In the genomic region with DNA sequence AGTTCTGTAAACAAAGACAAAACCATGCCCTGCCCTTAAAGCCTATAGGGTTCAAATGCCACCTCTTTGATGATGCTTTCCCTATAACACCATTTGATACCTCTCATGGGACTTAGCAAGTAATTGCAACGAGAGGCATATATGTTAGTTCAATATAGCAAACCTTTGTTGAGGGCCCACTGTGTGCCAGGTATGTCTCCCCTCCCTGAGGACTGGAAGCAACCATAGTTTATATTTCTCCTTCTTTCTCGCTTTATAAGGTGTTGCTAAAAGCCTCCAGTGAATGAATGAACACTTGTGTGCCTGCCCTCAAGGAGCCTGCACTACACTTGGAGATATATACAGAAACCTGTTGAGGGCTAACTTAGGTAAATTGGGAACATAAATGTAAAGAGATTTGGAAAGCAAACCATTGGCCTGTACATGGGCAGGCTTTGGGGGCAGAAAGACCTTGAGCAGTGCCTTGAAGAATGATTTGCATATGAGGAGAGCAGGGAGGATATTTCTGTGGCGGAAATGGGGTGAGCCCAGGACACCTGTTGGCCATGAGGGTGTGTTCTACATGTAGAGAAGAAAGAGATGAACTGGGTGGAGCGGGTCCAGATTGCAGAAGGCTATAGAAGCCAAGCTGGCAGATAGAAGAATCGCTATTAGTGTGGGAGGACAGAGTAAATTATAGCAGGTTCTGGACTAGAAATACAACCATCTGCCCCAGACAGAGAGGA, we compare ENCODE assay signal across 8 cellular contexts. TPM values are rescaled to one million over a fixed set of nuclear protein-coding genes. Genes with fewer than 3 reads are reported as not detected.
A peak's percentile ranks its signal among the peaks of the same experiment; 100 is the strongest.
DNase-seq lines count a peak whose midpoint lies in the region; ATAC-seq and TF ChIP-seq lines count a peak whose summit lies in the region.

No MANE protein-coding gene starts in this region.

- peak overlapping the region; percentile 78 to 97 (median 91) for H3K4me2 ChIP-seq in BLaER1 treated with 17β-estradiol and CSF1 and Interleukin-3, amounts not matched to agents 10 nM and 100 nM

- H3K4me1 Mint-ChIP-seq in brain, result peaks cover 40% of the 10 kb centered on the region

- H3K36me3 Mint-ChIP-seq in brain, result peaks cover 12% of the 10 kb centered on the region

- no peaks in the 10 kb centered on the region for H3K9me3 Mint-ChIP-seq in brain

- H3K4me3 Mint-ChIP-seq in brain, result peak overlapping the region; percentile 69 to 90 (median 86)

- H3K27me3 Mint-ChIP-seq in brain, result peaks cover 11% of the 10 kb centered on the region

- ATAC-seq in GM19023 (IDR thresholded peaks at IDR 0.05; ENCODE audit: unreplicated experiment), result peak; percentile 57
- ATAC-seq in HG03045 (IDR thresholded peaks at IDR 0.05; ENCODE audit: unreplicated experiment), result peak; percentile 58
- ATAC-seq in psoas muscle, result no peak

- TF ChIP-seq CTCF in brain (conservative IDR thresholded peaks at IDR 0.05) (no peak), psoas muscle (IDR thresholded peaks at IDR 0.05) (no peak)

- DNase-seq in psoas muscle (no peak), COR-L47 (lab: John Stamatoyannopoulos, UW) (no peak), DMS114 treated with DMSO at 0.1 percent for 48 hours (lab: John Stamatoyannopoulos, UW; ENCODE audit: unreplicated experiment) (no peak), NOMO-1 treated with DMSO at 0.1 percent for 48 hours (lab: John Stamatoyannopoulos, UW; ENCODE audit: unreplicated experiment) (no peak)

- H3K9me3 ChIP-seq in BLaER1 treated with 17β-estradiol and CSF1 and Interleukin-3, amounts not matched to agents 10 nM and 100 nM (replicated peaks in 1 of 11), result no peaks in the 10 kb centered on the region
- H3K9me3 ChIP-seq in psoas muscle, result no peaks in the 10 kb centered on the region

- 43 to 47% (median 45%) methylated on average over 5 of the region's 5 CpGs for WGBS in psoas muscle, 3 donors

- H3K36me3 ChIP-seq in BLaER1 treated with 17β-estradiol and CSF1 and Interleukin-3, amounts not matched to agents 10 nM and 100 nM, result peaks cover 0 to 16% (median 5%) of the 10 kb centered on the region in 11 experiments; a peak in 9 of 22 replicates
- no peaks in the 10 kb centered on the region for H3K36me3 ChIP-seq in psoas muscle (ENCODE audit: insufficient read depth in 1 of 2, low read depth in 1 of 2)

- intact Hi-C loops in psoas muscle (cut with DNase I), result loop anchor here (5.0 kb wide), 2 partner anchors 43 to 53 kb away; a partner anchor contains a TSS

- H3K9ac ChIP-seq in BLaER1 treated with 17β-estradiol and CSF1 and Interleukin-3, amounts not matched to agents 10 nM and 100 nM, result peak overlapping the region in 10 of 11 experiments; percentile 89 to 98 (median 96); a peak in 18 of 22 replicates

- H3K27ac Mint-ChIP-seq in brain, result peak overlapping the region; percentile 4 to 96 (median 88)

- no peaks in the 10 kb centered on the region for H3K27me3 ChIP-seq in BLaER1 treated with 17β-estradiol and CSF1 and Interleukin-3, amounts not matched to agents 10 nM and 100 nM
- no peaks in the 10 kb centered on the region for H3K27me3 ChIP-seq in psoas muscle (ENCODE audit: insufficient read depth in 3 of 3, low read length in 2 of 3)

- peak overlapping the region in 10 of 11 experiments; percentile 88 to 98 (median 94); a peak in 19 of 22 replicates for H3K27ac ChIP-seq in BLaER1 treated with 17β-estradiol and CSF1 and Interleukin-3, amounts not matched to agents 10 nM and 100 nM
- H3K27ac ChIP-seq in psoas muscle, result peak overlapping the region; percentile 95

- H3K4me1 ChIP-seq in BLaER1 treated with 17β-estradiol and CSF1 and Interleukin-3, amounts not matched to agents 10 nM and 100 nM, result peaks cover 40 to 61% (median 49%) of the 10 kb centered on the region in 10 experiments
- peaks cover 30% of the 10 kb centered on the region for H3K4me1 ChIP-seq in psoas muscle

- H4K20me1 ChIP-seq in BLaER1 treated with 17β-estradiol and CSF1 and Interleukin-3, amounts not matched to agents 10 nM and 100 nM, result peaks cover 0 to 15% (median 12%) of the 10 kb centered on the region in 11 experiments; a peak in 12 of 22 replicates

- H3K4me3 ChIP-seq in BLaER1 treated with 17β-estradiol and CSF1 and Interleukin-3, amounts not matched to agents 10 nM and 100 nM, result peak overlapping the region in 6 of 10 experiments; percentile 87 to 98 (median 89); a peak in 9 of 20 replicates
- no peak overlapping the region for H3K4me3 ChIP-seq in psoas muscle

RNA-seq across cellular contexts. Expression of a gene that starts 1.8 kb away (rescaled TPM):
- polyA plus RNA-seq in brain (ENCODE audit: insufficient read depth, low read depth, low replicate concordance), result 35.6 TPM
- total RNA-seq in psoas muscle, result 10 to 100 TPM; 14.2 to 24.4 (median 19.7) TPM
- polyA plus RNA-seq in psoas muscle, result 10 to 100 TPM in 1 of 3 donors, 1 to 10 TPM in 2; 7.6 to 14.7 (median 8.0) TPM

RNA-seq across cellular contexts. Expression of a gene that starts 53.0 kb away (rescaled TPM):
- 3.6 TPM for polyA plus RNA-seq in brain (ENCODE audit: insufficient read depth, low read depth, low replicate concordance)
- total RNA-seq in psoas muscle, result 10 to 100 TPM; 26.7 to 63.1 (median 39.0) TPM
- polyA plus RNA-seq in psoas muscle, result 10 to 100 TPM in 2 of 3 donors, 1 to 10 TPM in 1; 3.9 to 26.0 (median 15.2) TPM

Comparison
In these comparisons a context has a peak if more than half of its experiments do, and no peak if none do; other contexts are left out.
1. ATAC-seq: peak in GM19023 (single experiment) and HG03045 (single experiment); none in psoas muscle (0 of 4).